ENCODE assay signal across 1 cellular context in the genomic region with DNA sequence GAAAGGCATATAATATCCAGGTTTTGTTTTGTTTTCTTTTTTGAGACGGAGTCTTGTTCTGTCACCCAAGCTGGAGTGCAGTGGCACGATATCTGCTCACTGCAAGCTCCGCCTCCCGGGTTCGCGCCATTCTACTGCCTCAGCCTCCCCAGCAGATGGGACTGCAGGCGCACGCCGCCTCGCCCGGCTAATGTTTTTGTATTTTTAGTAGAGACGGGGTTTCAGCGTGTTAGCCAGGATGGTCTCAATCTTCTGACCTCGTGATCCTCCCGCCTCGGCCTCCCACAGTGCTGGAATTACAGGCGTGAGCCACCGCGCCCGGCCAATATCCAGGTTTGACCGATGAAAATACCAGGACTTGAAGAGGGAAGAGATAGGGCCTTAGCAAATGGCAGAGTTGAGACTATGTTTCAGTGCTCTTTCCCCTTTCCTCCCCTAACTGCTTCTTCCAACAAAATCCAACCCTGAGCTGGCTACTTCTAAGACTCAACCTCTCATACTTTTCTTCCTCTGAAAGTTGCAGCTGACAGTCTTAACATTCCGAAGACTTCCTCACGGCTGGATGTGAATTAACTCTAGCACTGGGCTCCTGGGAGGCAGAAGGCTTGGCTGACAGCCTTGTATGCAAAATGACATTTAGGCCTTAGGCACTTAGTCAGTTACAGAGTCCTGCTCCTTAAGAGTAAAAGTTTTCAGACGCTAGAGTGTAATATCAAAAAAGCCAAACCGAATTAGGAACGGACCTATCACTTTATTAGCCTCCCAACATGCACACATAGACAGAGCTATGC.
TF ChIP-seq lines count a peak whose summit lies in the region.

No MANE protein-coding gene starts in this region.

TF ChIP-seq in GM23338, 12 proteins besides CTCF, POLR2A, EP300 and RAD21 (continued from another document):
- TF ChIP-seq, protein P1, sequence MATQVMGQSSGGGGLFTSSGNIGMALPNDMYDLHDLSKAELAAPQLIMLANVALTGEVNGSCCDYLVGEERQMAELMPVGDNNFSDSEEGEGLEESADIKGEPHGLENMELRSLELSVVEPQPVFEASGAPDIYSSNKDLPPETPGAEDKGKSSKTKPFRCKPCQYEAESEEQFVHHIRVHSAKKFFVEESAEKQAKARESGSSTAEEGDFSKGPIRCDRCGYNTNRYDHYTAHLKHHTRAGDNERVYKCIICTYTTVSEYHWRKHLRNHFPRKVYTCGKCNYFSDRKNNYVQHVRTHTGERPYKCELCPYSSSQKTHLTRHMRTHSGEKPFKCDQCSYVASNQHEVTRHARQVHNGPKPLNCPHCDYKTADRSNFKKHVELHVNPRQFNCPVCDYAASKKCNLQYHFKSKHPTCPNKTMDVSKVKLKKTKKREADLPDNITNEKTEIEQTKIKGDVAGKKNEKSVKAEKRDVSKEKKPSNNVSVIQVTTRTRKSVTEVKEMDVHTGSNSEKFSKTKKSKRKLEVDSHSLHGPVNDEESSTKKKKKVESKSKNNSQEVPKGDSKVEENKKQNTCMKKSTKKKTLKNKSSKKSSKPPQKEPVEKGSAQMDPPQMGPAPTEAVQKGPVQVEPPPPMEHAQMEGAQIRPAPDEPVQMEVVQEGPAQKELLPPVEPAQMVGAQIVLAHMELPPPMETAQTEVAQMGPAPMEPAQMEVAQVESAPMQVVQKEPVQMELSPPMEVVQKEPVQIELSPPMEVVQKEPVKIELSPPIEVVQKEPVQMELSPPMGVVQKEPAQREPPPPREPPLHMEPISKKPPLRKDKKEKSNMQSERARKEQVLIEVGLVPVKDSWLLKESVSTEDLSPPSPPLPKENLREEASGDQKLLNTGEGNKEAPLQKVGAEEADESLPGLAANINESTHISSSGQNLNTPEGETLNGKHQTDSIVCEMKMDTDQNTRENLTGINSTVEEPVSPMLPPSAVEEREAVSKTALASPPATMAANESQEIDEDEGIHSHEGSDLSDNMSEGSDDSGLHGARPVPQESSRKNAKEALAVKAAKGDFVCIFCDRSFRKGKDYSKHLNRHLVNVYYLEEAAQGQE (IDR thresholded peaks at IDR 0.05; ENCODE audit: unreplicated experiment): no peak
- TF ChIP-seq CREB1 (CRISPR knock-in tag; IDR thresholded peaks at IDR 0.05; ENCODE audit: low read depth): no peak
- TF ChIP-seq JUNB (IDR thresholded peaks at IDR 0.05; ENCODE audit: unreplicated experiment): no peak
- TF ChIP-seq ZNF114 (CRISPR knock-in tag; IDR thresholded peaks at IDR 0.05): no peak
- TF ChIP-seq, protein P2, sequence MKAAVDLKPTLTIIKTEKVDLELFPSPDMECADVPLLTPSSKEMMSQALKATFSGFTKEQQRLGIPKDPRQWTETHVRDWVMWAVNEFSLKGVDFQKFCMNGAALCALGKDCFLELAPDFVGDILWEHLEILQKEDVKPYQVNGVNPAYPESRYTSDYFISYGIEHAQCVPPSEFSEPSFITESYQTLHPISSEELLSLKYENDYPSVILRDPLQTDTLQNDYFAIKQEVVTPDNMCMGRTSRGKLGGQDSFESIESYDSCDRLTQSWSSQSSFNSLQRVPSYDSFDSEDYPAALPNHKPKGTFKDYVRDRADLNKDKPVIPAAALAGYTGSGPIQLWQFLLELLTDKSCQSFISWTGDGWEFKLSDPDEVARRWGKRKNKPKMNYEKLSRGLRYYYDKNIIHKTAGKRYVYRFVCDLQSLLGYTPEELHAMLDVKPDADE (IDR thresholded peaks at IDR 0.05): no peak
